ENCODE assay signal across 22 cellular contexts in genomic region chr1:53112861-53113260, GRCh38. TPM values are rescaled to one million over a fixed set of nuclear protein-coding genes. Genes with fewer than 3 reads are reported as not detected.
"Had no signal": no experiment of that assay in that cellular context is flagged by ENCODE, and none has a peak within 500 bp of the region (broad histone marks: within the 10 kb centered on the region; RNA-seq: fewer than 3 reads in every experiment).

No MANE protein-coding gene starts in this region.

- H3K4me3 ChIP-seq: esophagus squamous epithelium, left ventricle myocardium inferior, transverse colon had no signal

- H3K27ac ChIP-seq: esophagus squamous epithelium, foreskin keratinocyte, left ventricle myocardium inferior, transverse colon had no signal

- H3K27me3 ChIP-seq: transverse colon had no signal

- H3K4me1 ChIP-seq: foreskin keratinocyte had no signal

- H3K9me3 ChIP-seq: esophagus squamous epithelium, transverse colon had no signal

- DNase-seq: activated CD4-positive, alpha-beta T cell treated with anti-CD3 and anti-CD28 coated beads, Interleukin-2, amount 50 U/mL, for 4 hours; activated CD4-positive, CD25-positive, alpha-beta regulatory T cell treated with anti-CD3 and anti-CD28 coated beads, Interleukin-2, amount 50 U/mL, for 72 hours; activated effector memory CD4-positive, alpha-beta T cell treated with Interleukin-2 at 50 U/mL for 16 hours; activated T-cell treated with anti-CD3 and anti-CD28 coated beads, Interleukin-2, amount 50 U/mL, for 1 hour; amniotic stem cell; cortex of kidney; effector CD4-positive, alpha-beta T cell; esophagus squamous epithelium; glutamatergic neuron; hypothalamus; kidney; left ventricle myocardium inferior; posterior cingulate gyrus; retina; stimulated activated CD4-positive, alpha-beta T cell treated with anti-CD3 and anti-CD28 coated beads, Interleukin-15, amount 100 ng/mL, for 24 hours; stimulated activated CD4-positive, alpha-beta T cell treated with anti-CD3 and anti-CD28 coated beads, Interleukin-4, amount 100 ng/mL, for 1 hour; stimulated activated naive B cell treated with anti-CD40 and anti-IgM and Interleukin-4, amounts not matched to agents 10 μg/mL and 1 μg/mL and 100 μg/mL, for 72 hours; T-helper 2 cell; transverse colon had no signal

- H3K36me3 ChIP-seq: esophagus squamous epithelium, left ventricle myocardium inferior, transverse colon had no signal

RNA-seq across cellular contexts. Expression of gene SLC1A7, which starts 29.6 kb away (rescaled TPM):
- total RNA-seq: foreskin keratinocyte, kidney, skeletal muscle tissue had no signal
- polyA plus RNA-seq: foreskin keratinocyte had no signal

RNA-seq across cellular contexts. Expression of gene PODN, which starts 50.8 kb away (rescaled TPM):
- total RNA-seq: foreskin keratinocyte; natural killer cell treated with Interleukin-12 subunit alpha and Interleukin-12 subunit beta and Interleukin-15 and Interleukin-18, amount 100 ng/mL, for 72 hours had no signal
- polyA plus RNA-seq: foreskin keratinocyte had no signal
